8 cellular contexts compared by ENCODE assay signal in genomic region chr3:12484198-12484982, GRCh38. TPM values are rescaled to one million over a fixed set of nuclear protein-coding genes. Genes with fewer than 3 reads are reported as not detected.
DNase-seq lines count a peak whose midpoint lies in the region; ATAC-seq and TF ChIP-seq lines count a peak whose summit lies in the region.

Gene TSEN2 (plus strand): TSS chr3:12484480. CDS start chr3:12489801, 5,321 bp downstream.

- peak; percentile 88 for ATAC-seq in HG03439 (IDR thresholded peaks at IDR 0.05; ENCODE audit: unreplicated experiment)

- H3K36me3 ChIP-seq in BJ (ENCODE audit: control insufficient read depth, insufficient read depth, low read length), result no peaks in the 10 kb centered on the region
- no peaks in the 10 kb centered on the region for H3K36me3 ChIP-seq in kidney epithelial cell (ENCODE audit: control insufficient read depth, insufficient read depth, low read length)

- no peak for DNase-seq in BJ (ENCODE audit: low read depth)
- DNase-seq in GM19238 (ENCODE audit: insufficient read length, low spot score), result peak; percentile 94
- DNase-seq in NCI-H510A (lab: John Stamatoyannopoulos, UW), result peak; percentile 78
- peak; percentile 95 for DNase-seq in activated CD4-positive, alpha-beta T cell treated with anti-CD3 and anti-CD28 coated beads for 1 hour
- DNase-seq in cerebellum (ENCODE audit: low spot score), result peak; percentile 92
- DNase-seq in kidney epithelial cell (ENCODE audit: low read depth), result peak; percentile 74
- DNase-seq in stimulated activated CD4-positive, alpha-beta T cell treated with anti-CD3 and anti-CD28 coated beads, Interleukin-15, amount 100 ng/mL, for 24 hours, result peak; percentile 95

- H3K4me3 ChIP-seq in BJ (ENCODE audit: low read depth, low read length), result peak within 1 kb of the TSS; percentile 70
- peak within 1 kb of the TSS; percentile 65 for H3K4me3 ChIP-seq in kidney epithelial cell (ENCODE audit: low read depth, low read length)

- CTCF ChIA-PET in BJ (lab: Yijun Ruan, JAX), result interaction anchor here (0.7 to 14.7 kb wide), 7 partner anchors 8 to 407 kb away, joined by 3 to 411 read pairs (median 4); no protein-coding TSS in a partner anchor

- POLR2A ChIA-PET in BJ (lab: Charles Lee), result interaction anchor here (0.6 kb wide), 1 partner anchor 180 kb away, joined by 3 read pairs; the partner anchor contains the start of gene RAF1

- H3K27me3 ChIP-seq in BJ (ENCODE audit: control insufficient read depth, insufficient read depth, low read length) (no peaks in the 10 kb centered on the region), kidney epithelial cell (ENCODE audit: control insufficient read depth, insufficient read depth, low read length) (no peaks in the 10 kb centered on the region)

- TF ChIP-seq CTCF in BJ (IDR thresholded peaks at IDR 0.05; ENCODE audit: insufficient read depth, low read depth, low read length), result peak; percentile 41
- TF ChIP-seq CTCF in kidney epithelial cell (IDR thresholded peaks at IDR 0.05; ENCODE audit: insufficient read depth, low read length, poor library complexity, severe bottlenecking), result peak; percentile 30

RNA-seq across cellular contexts. Expression of gene TSEN2, which starts in this region (rescaled TPM):
- polyA plus RNA-seq in BJ (2011; rRNA removed), result 8.0 and 9.2 TPM in 2 replicates
- 6.3 and 9.0 TPM in 2 replicates for polyA minus RNA-seq in BJ (2011; rRNA and poly(A)+ RNA removed)
- 36.0 TPM for total RNA-seq in cerebellum
- 8.4 and 11.4 TPM in 2 replicates for total RNA-seq in kidney epithelial cell
